ENCODE assay signal across 2 cellular contexts in the genomic region with DNA sequence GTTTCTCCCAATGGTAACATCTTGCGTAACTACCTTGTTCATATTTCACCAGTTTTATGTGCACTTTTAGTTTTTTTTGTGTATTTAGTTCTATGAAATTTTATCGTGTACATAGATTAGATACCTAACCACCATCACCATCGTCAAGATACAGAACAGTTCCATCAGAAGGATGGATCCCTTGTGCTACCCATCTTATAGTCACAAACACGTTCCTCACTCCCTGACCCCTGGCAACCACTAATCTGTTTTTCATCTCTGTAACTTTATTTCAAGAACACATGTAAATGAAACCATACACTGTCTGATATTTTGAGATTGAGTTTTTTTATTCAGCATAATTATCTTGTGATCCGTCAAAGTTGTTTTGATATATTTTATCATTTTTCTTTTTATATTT.
TF ChIP-seq lines count a peak whose summit lies in the region.

No MANE protein-coding gene starts in this region.

TF ChIP-seq in IMR-90, 13 proteins besides CTCF, POLR2A, EP300 and RAD21:
- TF ChIP-seq MAZ (IDR thresholded peaks at IDR 0.05; ENCODE audit: borderline replicate concordance, low read depth, low read length) = no peak
- TF ChIP-seq RCOR1 (IDR thresholded peaks at IDR 0.05; ENCODE audit: insufficient replicate concordance, low read length) = no peak
- no peak for TF ChIP-seq SMC3 (IDR thresholded peaks at IDR 0.05; ENCODE audit: low read depth, low read length)
- peak; percentile 40 for TF ChIP-seq CEBPB (IDR thresholded peaks at IDR 0.05; ENCODE audit: low read depth, low read length)
- no peak for TF ChIP-seq FOS (IDR thresholded peaks at IDR 0.05; ENCODE audit: low read depth, low read length)

TF ChIP-seq in HepG2, 621 proteins besides CTCF, POLR2A, EP300 and RAD21:
- no peak for TF ChIP-seq JUN (CRISPR knock-in tag; IDR thresholded peaks at IDR 0.05)
- TF ChIP-seq CEBPB (IDR thresholded peaks at IDR 0.05; ENCODE audit: borderline replicate concordance, low read depth, low read length) = peak; percentile 34; the same call in 1 of the 2 replicates
TF ChIP-seq in HepG2: peak in this region for 1.
